ENCODE assay signal across 8 cellular contexts in the genomic region with DNA sequence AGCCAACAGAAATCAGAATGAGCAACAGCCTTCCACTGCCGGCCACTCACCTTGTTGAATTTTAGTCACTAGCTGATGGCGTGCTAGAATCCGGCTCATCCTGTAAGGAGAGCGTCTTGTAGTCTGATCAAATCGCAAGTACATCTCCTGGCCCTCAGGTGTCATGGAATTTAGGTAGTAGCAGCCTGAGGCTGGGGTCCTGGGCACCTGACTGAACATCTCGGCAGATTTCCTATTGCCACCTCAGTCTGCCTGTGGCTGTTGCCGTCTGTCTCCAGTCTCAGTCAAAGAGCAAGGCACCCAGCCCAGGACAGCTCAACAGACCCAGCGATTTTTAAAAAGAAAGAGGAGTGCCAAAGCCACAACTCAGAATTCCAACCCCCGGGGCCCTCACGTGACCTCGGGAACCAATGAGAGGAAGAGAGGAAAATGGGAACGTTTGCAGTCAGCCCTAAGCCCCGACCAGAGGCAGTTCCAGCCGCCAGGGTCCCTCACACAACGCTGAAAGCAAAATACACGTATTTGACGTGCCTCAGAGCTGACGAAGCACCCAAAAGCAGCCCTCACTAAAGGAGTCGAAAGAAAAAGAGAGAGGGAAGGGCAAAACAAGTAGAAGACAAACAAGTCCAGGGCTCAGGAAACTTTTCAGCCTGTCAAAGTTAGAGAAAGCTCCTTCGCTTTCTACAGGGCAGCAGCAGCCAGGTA. TPM values are rescaled to one million over a fixed set of nuclear protein-coding genes. Genes with fewer than 3 reads are reported as not detected.
DNase-seq lines count a peak whose midpoint lies in the region; ATAC-seq and TF ChIP-seq lines count a peak whose summit lies in the region.

A gene with protein sequence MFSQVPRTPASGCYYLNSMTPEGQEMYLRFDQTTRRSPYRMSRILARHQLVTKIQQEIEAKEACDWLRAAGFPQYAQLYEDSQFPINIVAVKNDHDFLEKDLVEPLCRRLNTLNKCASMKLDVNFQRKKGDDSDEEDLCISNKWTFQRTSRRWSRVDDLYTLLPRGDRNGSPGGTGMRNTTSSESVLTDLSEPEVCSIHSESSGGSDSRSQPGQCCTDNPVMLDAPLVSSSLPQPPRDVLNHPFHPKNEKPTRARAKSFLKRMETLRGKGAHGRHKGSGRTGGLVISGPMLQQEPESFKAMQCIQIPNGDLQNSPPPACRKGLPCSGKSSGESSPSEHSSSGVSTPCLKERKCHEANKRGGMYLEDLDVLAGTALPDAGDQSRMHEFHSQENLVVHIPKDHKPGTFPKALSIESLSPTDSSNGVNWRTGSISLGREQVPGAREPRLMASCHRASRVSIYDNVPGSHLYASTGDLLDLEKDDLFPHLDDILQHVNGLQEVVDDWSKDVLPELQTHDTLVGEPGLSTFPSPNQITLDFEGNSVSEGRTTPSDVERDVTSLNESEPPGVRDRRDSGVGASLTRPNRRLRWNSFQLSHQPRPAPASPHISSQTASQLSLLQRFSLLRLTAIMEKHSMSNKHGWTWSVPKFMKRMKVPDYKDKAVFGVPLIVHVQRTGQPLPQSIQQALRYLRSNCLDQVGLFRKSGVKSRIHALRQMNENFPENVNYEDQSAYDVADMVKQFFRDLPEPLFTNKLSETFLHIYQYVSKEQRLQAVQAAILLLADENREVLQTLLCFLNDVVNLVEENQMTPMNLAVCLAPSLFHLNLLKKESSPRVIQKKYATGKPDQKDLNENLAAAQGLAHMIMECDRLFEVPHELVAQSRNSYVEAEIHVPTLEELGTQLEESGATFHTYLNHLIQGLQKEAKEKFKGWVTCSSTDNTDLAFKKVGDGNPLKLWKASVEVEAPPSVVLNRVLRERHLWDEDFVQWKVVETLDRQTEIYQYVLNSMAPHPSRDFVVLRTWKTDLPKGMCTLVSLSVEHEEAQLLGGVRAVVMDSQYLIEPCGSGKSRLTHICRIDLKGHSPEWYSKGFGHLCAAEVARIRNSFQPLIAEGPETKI (minus strand): TSS at position 336 of the 705 bp plus-strand sequence. CDS start 117 bp downstream, at position 219.

- H3K9ac ChIP-seq in colonic mucosa (ENCODE audit: low read depth in 2 of 2, low read length in 2 of 2), result peak within 1 kb of the TSS; percentile 63 to 98
- peak within 1 kb of the TSS; percentile 96 for H3K9ac ChIP-seq in skeletal muscle satellite cell (ENCODE audit: low read depth, low read length)

- POLR2A ChIA-PET in RWPE1 (lab: Yijun Ruan, JAX; ENCODE audit: low non-redundant PET), result interaction anchor here (1.0 kb wide), 1 partner anchor 13 kb away, joined by 3 read pairs; no protein-coding TSS in a partner anchor

- no peaks in the 10 kb centered on the region for H3K27me3 ChIP-seq in colonic mucosa
- H3K27me3 ChIP-seq in skeletal muscle satellite cell (ENCODE audit: control insufficient read depth, insufficient read depth, low read length), result no peaks in the 10 kb centered on the region

- H3K4me1 ChIP-seq in colonic mucosa (peaks cover 4% of the 10 kb centered on the region), skeletal muscle satellite cell (ENCODE audit: control insufficient read depth, insufficient read depth, low read length) (peaks cover 35% of the 10 kb centered on the region)

- intact Hi-C loops in colonic mucosa (cut with DNase I), result no loop called here

- TF ChIP-seq CTCF in RWPE1 (conservative IDR thresholded peaks at IDR 0.05; ENCODE audit: low read depth) (peak; percentile 22; the same call in 1 of the 2 replicates), colonic mucosa (IDR thresholded peaks at IDR 0.05) (peak; percentile 10)

- in situ Hi-C loops in Caki2 (cut with HindIII; ENCODE audit: low pct_unique_long_range_greater_than_20kb, low sequenced_read_pairs), result no loop called here

- ATAC-seq in HG03342 (IDR thresholded peaks at IDR 0.05; ENCODE audit: unreplicated experiment), result peak; percentile 63

- H3K4me3 ChIP-seq in colonic mucosa (peak within 1 kb of the TSS; percentile 44), skeletal muscle satellite cell (ENCODE audit: low read length) (peak within 1 kb of the TSS; percentile 77)

- TF ChIP-seq POLR2A in GM19099 (IDR thresholded peaks at IDR 0.05; ENCODE audit: extremely low read depth, insufficient read length, low read depth), result peak; percentile 45

- H3K9me3 ChIP-seq in colonic mucosa (no peaks in the 10 kb centered on the region), skeletal muscle satellite cell (replicated peaks; ENCODE audit: low read length) (no peaks in the 10 kb centered on the region)

- CTCF ChIA-PET in RWPE1 (lab: Yijun Ruan, JAX), result interaction anchor here (0.6 to 0.7 kb wide), 2 partner anchors 13 to 845 kb away, joined by 4 to 5 read pairs; no protein-coding TSS in a partner anchor

- H3K36me3 ChIP-seq in colonic mucosa (no peaks in the 10 kb centered on the region), skeletal muscle satellite cell (ENCODE audit: insufficient read depth, low read length) (peaks cover 16% of the 10 kb centered on the region)

- DNase-seq in Caki2 (ENCODE audit: low read depth) (peak; percentile 92), RWPE1 (ENCODE audit: low spot score) (peak; percentile 94), colonic mucosa (peak; percentile 97), islet precursor cell (peak; percentile 99), AML-193 (lab: John Stamatoyannopoulos, UW) (no peak)

- peak within 1 kb of the TSS; percentile 78 for H3K4me2 ChIP-seq in skeletal muscle satellite cell (ENCODE audit: low read length)

- H3K27ac ChIP-seq in RWPE1 (peak within 1 kb of the TSS; percentile 94), colonic mucosa (peak within 1 kb of the TSS; percentile 87)

RNA-seq across cellular contexts. Expression of the gene that starts here (rescaled TPM):
- 5.1 and 9.3 TPM in 2 replicates for total RNA-seq in Caki2 (2014; rRNA removed; shearing (Covaris generic); ENCODE audit: low replicate concordance)
- 10 to 100 TPM; 21.3 to 30.2 TPM for total RNA-seq in colonic mucosa
- total RNA-seq in skeletal muscle satellite cell (2012; rRNA removed), result 19.5 and 35.4 TPM in 2 replicates

Comparison
In these comparisons a context has a peak if more than half of its experiments do, and no peak if none do; other contexts are left out.
1. DNase-seq: peak in Caki2 (single experiment), RWPE1 (single experiment), colonic mucosa (single experiment) and islet precursor cell (single experiment); none in AML-193 (0 of 2).